ENCODE assay signal across 17 cellular contexts in the genomic region with DNA sequence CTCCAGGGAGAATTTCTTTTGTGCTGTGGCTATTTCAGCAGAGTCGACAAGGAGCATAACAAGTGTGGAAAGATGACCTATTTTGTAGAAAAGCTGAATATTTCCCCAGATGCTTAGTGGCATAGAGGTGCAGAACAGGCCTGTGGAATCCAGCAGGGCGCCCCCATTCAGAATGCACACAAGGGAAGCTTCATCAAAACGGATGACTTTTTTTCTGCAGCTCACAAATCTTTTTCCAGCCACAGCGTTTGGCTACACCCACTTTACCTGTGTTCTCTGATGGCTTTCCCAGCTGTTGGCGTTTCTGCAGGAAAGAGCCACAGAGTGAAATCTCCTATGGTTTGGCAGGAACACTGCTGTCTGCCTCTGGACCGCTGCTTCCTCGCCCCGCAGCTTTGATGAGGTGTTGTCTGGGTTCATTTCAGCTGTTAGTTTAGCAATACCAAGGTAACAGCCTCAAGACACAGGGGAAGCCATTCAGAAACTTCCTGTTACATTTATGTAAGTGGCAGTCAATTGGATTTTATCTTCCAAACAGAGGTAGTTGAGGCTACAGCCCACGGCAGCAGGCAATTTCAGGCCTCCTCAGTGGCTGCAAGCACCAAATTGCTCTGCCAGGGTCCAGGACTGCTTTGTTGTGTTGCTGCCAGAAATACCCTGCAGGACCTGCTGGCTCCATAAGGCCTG.
DNase-seq lines count a peak whose midpoint lies in the region; ATAC-seq and TF ChIP-seq lines count a peak whose summit lies in the region.
"Had no signal": no experiment of that assay in that cellular context is flagged by ENCODE, and none has a peak within 500 bp of the region (broad histone marks: within the 10 kb centered on the region; RNA-seq: fewer than 3 reads in every experiment).

No MANE protein-coding gene starts in this region.

- H3K9me3 ChIP-seq in heart right ventricle (no peaks in the 10 kb centered on the region), right atrium auricular region (no peaks in the 10 kb centered on the region), MG63 (no peaks in the 10 kb centered on the region), thymus (ENCODE audit: control insufficient read depth) (no peaks in the 10 kb centered on the region)
- H3K9me3 ChIP-seq: ascending aorta, sigmoid colon had no signal

- H3K27me3 ChIP-seq in heart right ventricle = no peaks in the 10 kb centered on the region
- H3K27me3 ChIP-seq in right atrium auricular region = no peaks in the 10 kb centered on the region
- H3K27me3 ChIP-seq in MG63 = no peaks in the 10 kb centered on the region
- no peaks in the 10 kb centered on the region for H3K27me3 ChIP-seq in thymus (ENCODE audit: control insufficient read depth, insufficient read depth)
- H3K27me3 ChIP-seq: ascending aorta, sigmoid colon had no signal

- intact Hi-C loops in heart right ventricle (cut with DNase I) = no loop called here

- 60 to 71% methylated on average over 9 of the region's 9 CpGs for WGBS in heart right ventricle, 2 donors
- WGBS in thymus = 65% methylated on average over 9 of the region's 9 CpGs

- H3K4me1 ChIP-seq in heart right ventricle (peaks cover 0 to 31% (median 17%) of the 10 kb centered on the region in 9 donors), right atrium auricular region (no peaks in the 10 kb centered on the region), thymus (ENCODE audit: control insufficient read depth, insufficient read depth, low read length) (peaks cover 16% of the 10 kb centered on the region)
- H3K4me1 ChIP-seq: ascending aorta, sigmoid colon had no signal

- TF ChIP-seq CTCF in heart right ventricle (IDR thresholded peaks at IDR 0.05) = no peak
- no peak for TF ChIP-seq CTCF in right atrium auricular region (IDR thresholded peaks at IDR 0.05)

- H3K27ac ChIP-seq in heart right ventricle = peak overlapping the region in 1 of 10 donors; percentile 14
- no peak overlapping the region for H3K27ac ChIP-seq in right atrium auricular region
- peak overlapping the region; percentile 85 for H3K27ac ChIP-seq in thymus (ENCODE audit: low read depth)
- H3K27ac ChIP-seq: ascending aorta, GM23248, sigmoid colon, SK-N-MC had no signal

- peak in 5 of 8 donors; percentile 17 to 63 (median 41) for ATAC-seq in heart right ventricle
- ATAC-seq in activated CD4-positive, CD25-positive, alpha-beta regulatory T cell treated with anti-CD3 and anti-CD28 coated beads, Interleukin-2, amount 50 U/mL, for 24 hours = no peak
- no peak for ATAC-seq in GM18870 (IDR thresholded peaks at IDR 0.05; ENCODE audit: unreplicated experiment)

- no peak for DNase-seq in heart right ventricle
- no peak for DNase-seq in right atrium auricular region (ENCODE audit: low spot score)
- DNase-seq in MG63 = peak; percentile 56
- peak; percentile 30 for DNase-seq in astrocyte of the hippocampus (ENCODE audit: low read depth, low spot score)
- DNase-seq in dedifferentiated amniotic fluid mesenchymal stem cell (ENCODE audit: extremely low spot score) = no peak
- DNase-seq: activated effector memory CD4-positive, alpha-beta T cell treated with Interleukin-2 at 50 U/mL for 16 hours; GM23248; kidney glomerular epithelial cell; midbrain; NCI-H345; sigmoid colon; stimulated activated CD4-positive, alpha-beta T cell treated with anti-CD3 and anti-CD28 coated beads, Interleukin-2, amount 100 ng/mL, for 48 hours had no signal

- H3K4me3 ChIP-seq in heart right ventricle (no peak overlapping the region), right atrium auricular region (no peak overlapping the region), MG63 (no peak overlapping the region), thymus (ENCODE audit: low read length) (no peak overlapping the region)
- H3K4me3 ChIP-seq: ascending aorta, GM23248, sigmoid colon, SK-N-MC had no signal

- H3K36me3 ChIP-seq in heart right ventricle (peaks cover 0 to 49% (median 6%) of the 10 kb centered on the region in 9 donors), right atrium auricular region (peaks cover 7% of the 10 kb centered on the region), MG63 (no peaks in the 10 kb centered on the region), thymus (ENCODE audit: control insufficient read depth, insufficient read depth) (peaks cover 9% of the 10 kb centered on the region)

Comparison
In these comparisons a context has a peak if more than half of its experiments do, and no peak if none do; other contexts are left out.
1. ATAC-seq: peak in heart right ventricle (5 of 8); none in activated CD4-positive, CD25-positive, alpha-beta regulatory T cell treated with anti-CD3 and anti-CD28 coated beads, Interleukin-2, amount 50 U/mL, for 24 hours (0 of 2) and GM18870 (single experiment).
2. DNase-seq: peak in MG63 (single experiment) and astrocyte of the hippocampus (single experiment); none in heart right ventricle (0 of 2), right atrium auricular region (single experiment) and dedifferentiated amniotic fluid mesenchymal stem cell (single experiment).